In genomic region chr7:28052933-28053332, GRCh38 we compare ENCODE assay signal across 16 cellular contexts.
DNase-seq lines count a peak whose midpoint lies in the region; ATAC-seq and TF ChIP-seq lines count a peak whose summit lies in the region.
"Had no signal": no experiment of that assay in that cellular context is flagged by ENCODE, and none has a peak within 500 bp of the region (broad histone marks: within the 10 kb centered on the region; RNA-seq: fewer than 3 reads in every experiment).

No MANE protein-coding gene starts in this region.

- peaks cover 4% of the 10 kb centered on the region for H3K27me3 Mint-ChIP-seq in endothelial cell (ENCODE audit: unreplicated experiment)
- H3K27me3 Mint-ChIP-seq in osteocyte (ENCODE audit: unreplicated experiment): no peaks in the 10 kb centered on the region
- H3K27me3 Mint-ChIP-seq: activated CD8-positive, alpha-beta T cell treated with anti-CD3 and anti-CD28 coated beads for 36 hours had no signal

- no peak for TF ChIP-seq CTCF in endothelial cell (IDR thresholded peaks at IDR 0.05; ENCODE audit: unreplicated experiment)
- TF ChIP-seq CTCF in osteocyte (IDR thresholded peaks at IDR 0.05): no peak

- H3K9me3 Mint-ChIP-seq in endothelial cell (ENCODE audit: unreplicated experiment) (no peaks in the 10 kb centered on the region), osteocyte (ENCODE audit: unreplicated experiment) (no peaks in the 10 kb centered on the region)
- H3K9me3 Mint-ChIP-seq: activated CD8-positive, alpha-beta T cell treated with anti-CD3 and anti-CD28 coated beads for 36 hours; natural killer cell had no signal

- peaks cover 14% of the 10 kb centered on the region for H3K4me1 Mint-ChIP-seq in endothelial cell (ENCODE audit: unreplicated experiment)
- H3K4me1 Mint-ChIP-seq in osteocyte (ENCODE audit: unreplicated experiment): peaks cover 31% of the 10 kb centered on the region

- DNase-seq in EL (peak; percentile 81), RPMI7951 (ENCODE audit: low read depth) (peak; percentile 79), fibroblast of gingiva (ENCODE audit: low read depth) (peak; percentile 65), pulmonary artery endothelial cell (ENCODE audit: low read depth, low spot score) (peak; percentile 43), endothelial cell (ENCODE audit: low spot score) (no peak), osteocyte (ENCODE audit: extremely low spot score, unreplicated experiment) (no peak)
- DNase-seq: activated CD8-positive, alpha-beta T cell treated with anti-CD3 and anti-CD28 coated beads for 36 hours; anterior cingulate cortex; C1 segment of cervical spinal cord; colonic mucosa; DMS53; natural killer cell; NCI-H187 had no signal

- ATAC-seq in GM19395 (IDR thresholded peaks at IDR 0.05; ENCODE audit: unreplicated experiment): no peak
- no peak for ATAC-seq in HG03442 (IDR thresholded peaks at IDR 0.05; ENCODE audit: unreplicated experiment)
- ATAC-seq: activated CD8-positive, alpha-beta T cell treated with anti-CD3 and anti-CD28 coated beads for 36 hours; esophagus mucosa; natural killer cell had no signal

- no peak overlapping the region for H3K27ac Mint-ChIP-seq in endothelial cell (ENCODE audit: unreplicated experiment)
- H3K27ac Mint-ChIP-seq in osteocyte (ENCODE audit: unreplicated experiment): no peak overlapping the region
- H3K27ac Mint-ChIP-seq: activated CD8-positive, alpha-beta T cell treated with anti-CD3 and anti-CD28 coated beads for 36 hours had no signal

- no peak overlapping the region for H3K4me3 Mint-ChIP-seq in endothelial cell (ENCODE audit: unreplicated experiment)
- H3K4me3 Mint-ChIP-seq in osteocyte (ENCODE audit: unreplicated experiment): no peak overlapping the region
- H3K4me3 Mint-ChIP-seq: activated CD8-positive, alpha-beta T cell treated with anti-CD3 and anti-CD28 coated beads for 36 hours; natural killer cell had no signal

- H3K36me3 Mint-ChIP-seq in endothelial cell (ENCODE audit: low read depth, unreplicated experiment) (no peaks in the 10 kb centered on the region), osteocyte (ENCODE audit: unreplicated experiment) (no peaks in the 10 kb centered on the region)
- H3K36me3 Mint-ChIP-seq: natural killer cell had no signal

Comparison
In these comparisons a context has a peak if more than half of its experiments do, and no peak if none do; other contexts are left out.
1. DNase-seq: peak in EL (single experiment), RPMI7951 (single experiment), fibroblast of gingiva (single experiment) and pulmonary artery endothelial cell (single experiment); none in endothelial cell (single experiment) and osteocyte (single experiment).